In genomic region chr17:34582185-34582900, GRCh38 we compare ENCODE assay signal across 13 cellular contexts. TPM values are rescaled to one million over a fixed set of nuclear protein-coding genes. Genes with fewer than 3 reads are reported as not detected.
A peak's percentile ranks its signal among the peaks of the same experiment; 100 is the strongest.
DNase-seq lines count a peak whose midpoint lies in the region; ATAC-seq, FAIRE-seq and TF ChIP-seq lines count a peak whose summit lies in the region.
"Had no signal": no experiment of that assay in that cellular context is flagged by ENCODE, and none has a peak within 500 bp of the region (broad histone marks: within the 10 kb centered on the region; RNA-seq: fewer than 3 reads in every experiment).

No MANE protein-coding gene starts in this region.

- H4K20me1 ChIP-seq in H9 (ENCODE audit: control insufficient read depth, insufficient read depth, insufficient read length), result no peaks in the 10 kb centered on the region

- no peak overlapping the region for H4K8ac ChIP-seq in H9 (replicated peaks; ENCODE audit: insufficient read length, low read depth, low read length)

- CTCF ChIA-PET in naive thymus-derived CD4-positive, alpha-beta T cell (lab: Charles Lee), result no interaction called here
- CTCF ChIA-PET in activated CD8-positive, alpha-beta T cell treated with anti-CD3 and anti-CD28 coated beads, Interleukin-2, amount 10 ng/mL, durations not matched to agents 7 days and 5 days (lab: Charles Lee), result no interaction called here

- no peak overlapping the region for H3K14ac ChIP-seq in H9 (ENCODE audit: insufficient read depth, low read length)

- DNase-seq in CD4-positive, CD25-positive, alpha-beta regulatory T cell, result no peak
- DNase-seq in H9 (peak; percentile 60), pancreas (no peak)
- no peak for DNase-seq in central memory CD8-positive, alpha-beta T cell (ENCODE audit: low spot score in 2 of 2)
- no peak for DNase-seq in naive thymus-derived CD4-positive, alpha-beta T cell
- no peak for DNase-seq in activated CD8-positive, alpha-beta T cell treated with anti-CD3 and anti-CD28 coated beads, Interleukin-2, amount 10 ng/mL, durations not matched to agents 7 days and 5 days
- DNase-seq in activated CD4-positive, alpha-beta T cell treated with anti-CD3 and anti-CD28 coated beads for 4 hours, result no peak
- no peak for DNase-seq in activated CD4-positive, alpha-beta T cell treated with anti-CD3 and anti-CD28 coated beads for 48 hours
- DNase-seq: KG1; spleen; stimulated activated naive CD8-positive, alpha-beta T cell treated with anti-CD3 and anti-CD28 coated beads, Interleukin-15, amount 100 ng/mL, for 72 hours had no signal

- peaks cover 0 to 1% (median 0%) of the 10 kb centered on the region in 7 donors for H3K9me3 Mint-ChIP-seq in CD4-positive, CD25-positive, alpha-beta regulatory T cell
- H3K9me3 Mint-ChIP-seq in H9, result no peaks in the 10 kb centered on the region; a peak in 1 of 5 replicates
- no peaks in the 10 kb centered on the region for H3K9me3 Mint-ChIP-seq in central memory CD8-positive, alpha-beta T cell
- no peaks in the 10 kb centered on the region for H3K9me3 Mint-ChIP-seq in naive thymus-derived CD4-positive, alpha-beta T cell
- H3K9me3 Mint-ChIP-seq in activated CD8-positive, alpha-beta T cell treated with anti-CD3 and anti-CD28 coated beads, Interleukin-2, amount 10 ng/mL, durations not matched to agents 7 days and 5 days (ENCODE audit: insufficient read depth), result no peaks in the 10 kb centered on the region
- H3K9me3 Mint-ChIP-seq: memory B cell; stimulated activated naive CD8-positive, alpha-beta T cell treated with anti-CD3 and anti-CD28 coated beads, Interleukin-15, amount 100 ng/mL, for 72 hours had no signal

- WGBS in H9 (ENCODE audit: extremely low coverage, insufficient read length, low lambda C conversion rate), result no CpG with 5 or more reads among the region's 22 CpGs
- 10 to 11% methylated on average over 22 of the region's 22 CpGs for WGBS in pancreas, 2 donors

- no peak overlapping the region for H3K4ac ChIP-seq in H9 (ENCODE audit: low read depth, low read length)

- no peak overlapping the region for H2AFZ ChIP-seq in H9 (ENCODE audit: low read length)

- H3K4me2 ChIP-seq in H9 (ENCODE audit: insufficient read depth, insufficient read length, low read length), result peak overlapping the region; percentile 49

- H3K56ac ChIP-seq in H9 (ENCODE audit: insufficient read length, low read depth, low read length), result no peak overlapping the region

- no peak overlapping the region for H3K27ac ChIP-seq in CD4-positive, CD25-positive, alpha-beta regulatory T cell (ENCODE audit: insufficient read depth, low read length, poor library complexity, severe bottlenecking)
- H3K27ac ChIP-seq in H9 (ENCODE audit: insufficient read length, low read depth, low read length), result no peak overlapping the region
- no peak overlapping the region for H3K27ac ChIP-seq in naive thymus-derived CD4-positive, alpha-beta T cell (ENCODE audit: low read depth, low read length)
- H3K27ac ChIP-seq in pancreas, result no peak overlapping the region
- H3K27ac ChIP-seq: spleen had no signal

- H3K9me3 ChIP-seq in CD4-positive, CD25-positive, alpha-beta regulatory T cell (ENCODE audit: control insufficient read depth in 2 of 2, low read length in 2 of 2), result no peaks in the 10 kb centered on the region
- no peaks in the 10 kb centered on the region for H3K9me3 ChIP-seq in H9 (ENCODE audit: control insufficient read depth, low read depth, low read length)
- H3K9me3 ChIP-seq in naive thymus-derived CD4-positive, alpha-beta T cell (ENCODE audit: control insufficient read depth in 2 of 3, low read length in 3 of 3), result no peaks in the 10 kb centered on the region
- H3K9me3 ChIP-seq in pancreas, result no peaks in the 10 kb centered on the region
- H3K9me3 ChIP-seq: spleen had no signal

- no peak overlapping the region for H2BK15ac ChIP-seq in H9 (ENCODE audit: low read depth, low read length)

- no peaks in the 10 kb centered on the region for H3K36me3 ChIP-seq in CD4-positive, CD25-positive, alpha-beta regulatory T cell (ENCODE audit: control insufficient read depth, insufficient read depth, low read length)
- no peaks in the 10 kb centered on the region for H3K36me3 ChIP-seq in naive thymus-derived CD4-positive, alpha-beta T cell (ENCODE audit: control insufficient read depth in 2 of 3, insufficient read depth in 3 of 3, low read length in 3 of 3)
- no peaks in the 10 kb centered on the region for H3K36me3 ChIP-seq in pancreas
- H3K36me3 ChIP-seq: spleen had no signal

- no peak overlapping the region for H4K5ac ChIP-seq in H9 (ENCODE audit: insufficient read length, low read depth, low read length)

- no peak overlapping the region for H3K9ac ChIP-seq in H9 (ENCODE audit: extremely low read depth, insufficient read length, low read length)

- H2BK12ac ChIP-seq in H9 (ENCODE audit: insufficient read length, low read depth, low read length), result no peak overlapping the region

- no peak for FAIRE-seq in pancreas (lab: Jason Lieb, UNC)

- no peak for TF ChIP-seq CTCF in H9 (conservative IDR thresholded peaks at IDR 0.05)
- no peak for TF ChIP-seq CTCF in pancreas (IDR thresholded peaks at IDR 0.05)

- no peak overlapping the region for H2BK20ac ChIP-seq in H9 (ENCODE audit: low read depth, low read length, poor library complexity, severe bottlenecking)

- no peak overlapping the region for H3K23ac ChIP-seq in H9 (ENCODE audit: insufficient read length, low read depth, low read length)

- intact Hi-C loops in naive thymus-derived CD4-positive, alpha-beta T cell (cut with micrococcal nuclease), result no loop called here
- intact Hi-C loops in pancreas (cut with DNase I), result no loop called here

- H3K27me3 ChIP-seq in CD4-positive, CD25-positive, alpha-beta regulatory T cell (ENCODE audit: control insufficient read depth, insufficient read depth, low read length), result peaks cover 26% of the 10 kb centered on the region
- H3K27me3 ChIP-seq in H9 (ENCODE audit: insufficient read depth, low read length) (peaks cover 84% of the 10 kb centered on the region), pancreas (peaks cover 7 to 33% (median 15%) of the 10 kb centered on the region in 4 donors)
- peaks cover 0 to 15% of the 10 kb centered on the region in 2 donors for H3K27me3 ChIP-seq in naive thymus-derived CD4-positive, alpha-beta T cell (ENCODE audit: control insufficient read depth in 2 of 2, insufficient read depth in 2 of 2, low read length in 2 of 2)

- H3K4me3 ChIP-seq in CD4-positive, CD25-positive, alpha-beta regulatory T cell (ENCODE audit: low read depth, low read length), result no peak overlapping the region
- H3K4me3 ChIP-seq in naive thymus-derived CD4-positive, alpha-beta T cell (ENCODE audit: low read length), result no peak overlapping the region
- peak overlapping the region in 1 of 4 donors; percentile 64 for H3K4me3 ChIP-seq in pancreas

- no peak overlapping the region for H3T11ph ChIP-seq in H9 (ENCODE audit: low read length)

- H3K4me1 ChIP-seq in CD4-positive, CD25-positive, alpha-beta regulatory T cell (ENCODE audit: control insufficient read depth, insufficient read depth, low read length, poor library complexity, severe bottlenecking), result peaks cover 33% of the 10 kb centered on the region
- H3K4me1 ChIP-seq in H9 (ENCODE audit: insufficient read depth, low read length) (peaks cover 5% of the 10 kb centered on the region; the same call in 1 of the 2 replicates), pancreas (peaks cover 0 to 19% (median 18%) of the 10 kb centered on the region in 3 donors)
- H3K4me1 ChIP-seq in naive thymus-derived CD4-positive, alpha-beta T cell (ENCODE audit: control insufficient read depth in 2 of 2, insufficient read depth in 2 of 2, low read length in 2 of 2), result peaks cover 0 to 6% of the 10 kb centered on the region in 2 donors

- no peak overlapping the region for H2BK5ac ChIP-seq in H9 (ENCODE audit: insufficient read length, low read length)

- H3K36me3 Mint-ChIP-seq in CD4-positive, CD25-positive, alpha-beta regulatory T cell, result no peaks in the 10 kb centered on the region
- no peaks in the 10 kb centered on the region; a peak in 2 of 7 replicates for H3K36me3 Mint-ChIP-seq in H9 (ENCODE audit: insufficient read depth in 1 of 3, low read depth in 3 of 3)
- no peaks in the 10 kb centered on the region for H3K36me3 Mint-ChIP-seq in central memory CD8-positive, alpha-beta T cell (ENCODE audit: insufficient read depth)
- no peaks in the 10 kb centered on the region for H3K36me3 Mint-ChIP-seq in naive thymus-derived CD4-positive, alpha-beta T cell
- no peaks in the 10 kb centered on the region for H3K36me3 Mint-ChIP-seq in activated CD8-positive, alpha-beta T cell treated with anti-CD3 and anti-CD28 coated beads, Interleukin-2, amount 10 ng/mL, durations not matched to agents 7 days and 5 days (ENCODE audit: low read depth)
- H3K36me3 Mint-ChIP-seq: memory B cell had no signal

- H3K27ac Mint-ChIP-seq in CD4-positive, CD25-positive, alpha-beta regulatory T cell, result peak overlapping the region in 1 of 3 donors; percentile 2
- H3K27ac Mint-ChIP-seq in H9, result no peak overlapping the region
- H3K27ac Mint-ChIP-seq in central memory CD8-positive, alpha-beta T cell (ENCODE audit: low read depth), result no peak overlapping the region
- H3K27ac Mint-ChIP-seq in naive thymus-derived CD4-positive, alpha-beta T cell, result no peak overlapping the region
- H3K27ac Mint-ChIP-seq in activated CD8-positive, alpha-beta T cell treated with anti-CD3 and anti-CD28 coated beads, Interleukin-2, amount 10 ng/mL, durations not matched to agents 7 days and 5 days, result no peak overlapping the region
- H3K27ac Mint-ChIP-seq: memory B cell; stimulated activated naive CD8-positive, alpha-beta T cell treated with anti-CD3 and anti-CD28 coated beads, Interleukin-15, amount 100 ng/mL, for 72 hours had no signal

- peaks cover 74% of the 10 kb centered on the region for H3K27me3 Mint-ChIP-seq in CD4-positive, CD25-positive, alpha-beta regulatory T cell
- no peaks in the 10 kb centered on the region; the same call in none of the 2 replicates for H3K27me3 Mint-ChIP-seq in H9 (ENCODE audit: low read depth)
- peaks cover 83% of the 10 kb centered on the region for H3K27me3 Mint-ChIP-seq in central memory CD8-positive, alpha-beta T cell
- peaks cover 51 to 84% (median 63%) of the 10 kb centered on the region in 5 donors for H3K27me3 Mint-ChIP-seq in naive thymus-derived CD4-positive, alpha-beta T cell
- peaks cover 75% of the 10 kb centered on the region for H3K27me3 Mint-ChIP-seq in activated CD8-positive, alpha-beta T cell treated with anti-CD3 and anti-CD28 coated beads, Interleukin-2, amount 10 ng/mL, durations not matched to agents 7 days and 5 days (ENCODE audit: low read depth)

- H4K91ac ChIP-seq in H9 (ENCODE audit: insufficient read length, low read depth, low read length), result no peak overlapping the region

- POLR2A ChIA-PET in naive thymus-derived CD4-positive, alpha-beta T cell (lab: Charles Lee), result no interaction called here
- POLR2A ChIA-PET in activated CD8-positive, alpha-beta T cell treated with anti-CD3 and anti-CD28 coated beads, Interleukin-2, amount 10 ng/mL, durations not matched to agents 7 days and 5 days (lab: Charles Lee), result interaction anchor here (0.6 kb wide), 1 partner anchor 1259 kb away, joined by 3 read pairs; no protein-coding TSS in a partner anchor

- no peak for ATAC-seq in CD4-positive, CD25-positive, alpha-beta regulatory T cell (ENCODE audit: low read depth in 2 of 2)
- ATAC-seq in central memory CD8-positive, alpha-beta T cell (replicated peaks; ENCODE audit: extremely low read depth, poor library complexity, severe bottlenecking), result no peak
- ATAC-seq in naive thymus-derived CD4-positive, alpha-beta T cell, result no peak
- ATAC-seq in activated CD8-positive, alpha-beta T cell treated with anti-CD3 and anti-CD28 coated beads, Interleukin-2, amount 10 ng/mL, durations not matched to agents 7 days and 5 days, result no peak
- no peak for ATAC-seq in pancreas
- ATAC-seq: Panc1; stimulated activated naive CD8-positive, alpha-beta T cell treated with anti-CD3 and anti-CD28 coated beads, Interleukin-15, amount 100 ng/mL, for 72 hours had no signal

- no peak overlapping the region for H2AK5ac ChIP-seq in H9 (ENCODE audit: insufficient read length, low read length)

- no peak overlapping the region for H3K18ac ChIP-seq in H9 (ENCODE audit: insufficient read length, low read depth, low read length)

- H3K4me3 Mint-ChIP-seq in CD4-positive, CD25-positive, alpha-beta regulatory T cell, result peak overlapping the region; percentile 22 to 63 (median 48)
- peak overlapping the region in 1 of 2 experiments; percentile 81; a peak in 4 of 5 replicates for H3K4me3 Mint-ChIP-seq in H9
- peak overlapping the region; percentile 25 for H3K4me3 Mint-ChIP-seq in central memory CD8-positive, alpha-beta T cell
- H3K4me3 Mint-ChIP-seq in naive thymus-derived CD4-positive, alpha-beta T cell, result peak overlapping the region in 9 of 10 donors; percentile 27 to 83 (median 57)
- H3K4me3 Mint-ChIP-seq in activated CD8-positive, alpha-beta T cell treated with anti-CD3 and anti-CD28 coated beads, Interleukin-2, amount 10 ng/mL, durations not matched to agents 7 days and 5 days, result no peak overlapping the region
- H3K4me3 Mint-ChIP-seq: memory B cell had no signal

- no peak overlapping the region for H2BK120ac ChIP-seq in H9 (ENCODE audit: low read depth, low read length, poor library complexity, severe bottlenecking)

- H3K79me1 ChIP-seq in H9 (ENCODE audit: insufficient read depth, low read depth, low read length, poor library complexity, severe bottlenecking), result no peaks in the 10 kb centered on the region

- H3K79me2 ChIP-seq in H9 (ENCODE audit: insufficient read depth, low read length), result no peaks in the 10 kb centered on the region

- peaks cover 0 to 24% (median 5%) of the 10 kb centered on the region in 4 donors for H3K4me1 Mint-ChIP-seq in CD4-positive, CD25-positive, alpha-beta regulatory T cell
- H3K4me1 Mint-ChIP-seq in H9, result peaks cover 24 to 38% of the 10 kb centered on the region in 2 experiments
- peaks cover 13% of the 10 kb centered on the region for H3K4me1 Mint-ChIP-seq in central memory CD8-positive, alpha-beta T cell
- H3K4me1 Mint-ChIP-seq in naive thymus-derived CD4-positive, alpha-beta T cell, result peaks cover 6 to 16% (median 10%) of the 10 kb centered on the region in 7 donors
- peaks cover 12% of the 10 kb centered on the region for H3K4me1 Mint-ChIP-seq in activated CD8-positive, alpha-beta T cell treated with anti-CD3 and anti-CD28 coated beads, Interleukin-2, amount 10 ng/mL, durations not matched to agents 7 days and 5 days (ENCODE audit: low read depth)

- H3K23me2 ChIP-seq in H9 (ENCODE audit: insufficient read length, low read depth, low read length, poor library complexity, severe bottlenecking), result peaks cover 19% of the 10 kb centered on the region

RNA-seq across cellular contexts. Expression of gene TMEM132E, which starts 3.0 kb away (rescaled TPM):
- total RNA-seq in CD4-positive, CD25-positive, alpha-beta regulatory T cell, result not detected
- polyA plus RNA-seq in CD4-positive, CD25-positive, alpha-beta regulatory T cell, result under 1 TPM; 0.06 to 0.55 (median 0.25) TPM
- total RNA-seq in H9 (2021) (0.15 and 0.42 TPM in 2 replicates), pancreas (under 1 TPM in 4 of 6 donors, not detected in 2; 0.04 to 0.15 (median 0.09) TPM)
- total RNA-seq in naive thymus-derived CD4-positive, alpha-beta T cell, result under 1 TPM in 4 of 5 experiments, not detected in 1; 0.10 to 0.89 (median 0.40) TPM
- polyA plus RNA-seq in naive thymus-derived CD4-positive, alpha-beta T cell, result under 1 TPM; 0.28 to 0.41 TPM
- total RNA-seq in activated CD8-positive, alpha-beta T cell treated with anti-CD3 and anti-CD28 coated beads, Interleukin-2, amount 10 ng/mL, durations not matched to agents 7 days and 5 days, result not detected
- 1 to 10 TPM in 1 of 2 donors, under 1 TPM in 1; 0.08 to 1.1 TPM for polyA plus RNA-seq in pancreas
